In the genomic region with DNA sequence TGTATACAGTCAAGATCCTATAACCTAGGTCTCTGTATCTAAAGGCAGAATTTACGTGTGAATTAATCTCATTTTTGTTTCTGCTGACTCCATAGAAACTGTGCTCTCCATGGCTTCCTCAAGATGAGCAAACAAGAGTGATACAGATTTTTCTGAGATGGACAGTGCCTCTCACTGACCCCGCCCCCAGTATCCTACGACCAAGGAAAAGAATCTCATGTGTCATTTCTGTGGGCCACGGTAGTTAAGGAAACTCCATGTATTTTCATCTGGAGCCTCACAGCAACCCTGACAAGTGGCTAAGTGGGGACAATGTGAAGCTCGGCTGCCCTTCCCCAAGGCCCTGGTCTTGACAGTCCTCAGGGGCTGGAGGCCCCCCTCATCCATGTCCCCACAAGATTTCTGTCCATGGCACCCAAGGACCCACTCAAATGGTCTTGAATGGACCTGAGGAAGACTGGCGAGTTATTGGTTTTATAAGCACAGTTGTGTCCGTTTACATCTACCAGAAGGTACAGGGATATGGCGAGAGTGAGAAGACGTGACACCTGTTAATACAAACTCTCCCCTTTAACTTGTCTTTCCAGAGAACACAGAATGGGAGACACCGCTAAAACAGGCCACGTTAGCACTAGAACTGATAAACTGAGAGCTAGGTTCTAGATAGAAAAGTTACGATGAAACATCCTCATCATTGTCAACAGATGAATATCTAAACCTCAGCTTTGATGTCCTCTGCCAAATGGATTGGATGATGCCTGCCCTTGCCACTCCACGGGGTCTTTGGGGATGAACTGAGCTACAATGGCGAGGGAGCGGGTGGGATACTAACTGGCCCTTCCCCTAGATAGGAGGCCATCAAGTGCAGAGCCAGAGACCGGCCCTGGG, we compare ENCODE assay signal across 8 cellular contexts.
DNase-seq lines count a peak whose midpoint lies in the region; ATAC-seq, FAIRE-seq and TF ChIP-seq lines count a peak whose summit lies in the region.

No MANE protein-coding gene starts in this region.

- DNase-seq in GM12865 (ENCODE audit: low read depth) (no peak), fibroblast of villous mesenchyme (ENCODE audit: low read depth) (no peak), psoas muscle (no peak), HUDEP-2 (lab: John Stamatoyannopoulos, UW; ENCODE audit: unreplicated experiment in 76 of 76) (no peak), frontal cortex (ENCODE audit: low spot score in 2 of 2) (no peak)
- no peak for DNase-seq in T-helper 2 cell treated with Interferon-gamma antibody and Interleukin-4, amounts not matched to agents 5 μg/mL and 100 μg/mL, for 36 hours (ENCODE audit: low spot score)
- DNase-seq in activated effector memory CD4-positive, alpha-beta T cell treated with anti-CD3 and anti-CD28 coated beads, Interleukin-2, amount 50 U/mL, for 16 hours, result no peak

- intact Hi-C loops in psoas muscle (cut with DNase I), result loop anchor here in 1 of 2 donors (2.0 kb wide), 1 partner anchor 120 kb away; no protein-coding TSS in a partner anchor

- H3K4me1 ChIP-seq in psoas muscle, result peaks cover 24% of the 10 kb centered on the region

- peak overlapping the region; percentile 99 for H3K27ac ChIP-seq in psoas muscle

- peaks cover 14% of the 10 kb centered on the region for H3K27me3 Mint-ChIP-seq in T-helper 2 cell treated with Interferon-gamma antibody and Interleukin-4, amounts not matched to agents 5 μg/mL and 100 μg/mL, for 36 hours (ENCODE audit: low read depth)

- peaks cover 43% of the 10 kb centered on the region for H3K4me1 Mint-ChIP-seq in T-helper 2 cell treated with Interferon-gamma antibody and Interleukin-4, amounts not matched to agents 5 μg/mL and 100 μg/mL, for 36 hours (ENCODE audit: low read depth)

- H3K9me3 Mint-ChIP-seq in T-helper 2 cell treated with Interferon-gamma antibody and Interleukin-4, amounts not matched to agents 5 μg/mL and 100 μg/mL, for 36 hours, result no peaks in the 10 kb centered on the region

- peaks cover 2% of the 10 kb centered on the region for H3K36me3 Mint-ChIP-seq in T-helper 2 cell treated with Interferon-gamma antibody and Interleukin-4, amounts not matched to agents 5 μg/mL and 100 μg/mL, for 36 hours (ENCODE audit: low read depth)

- WGBS in psoas muscle, 3 donors, result 72 to 78% (median 74%) methylated on average over 16 of the region's 16 CpGs

- H3K4me3 ChIP-seq in GM12865 (ENCODE audit: low read depth, low read length) (peak overlapping the region; percentile 22), fibroblast of villous mesenchyme (ENCODE audit: low read depth, low read length) (peak overlapping the region; percentile 65), psoas muscle (peak overlapping the region; percentile 82)

- no peaks in the 10 kb centered on the region for H3K27me3 ChIP-seq in psoas muscle (ENCODE audit: insufficient read depth in 3 of 3, low read length in 2 of 3)

- H3K36me3 ChIP-seq in psoas muscle (ENCODE audit: insufficient read depth in 1 of 2, low read depth in 1 of 2), result no peaks in the 10 kb centered on the region

- peak overlapping the region; percentile 77 for H3K4me3 Mint-ChIP-seq in T-helper 2 cell treated with Interferon-gamma antibody and Interleukin-4, amounts not matched to agents 5 μg/mL and 100 μg/mL, for 36 hours

- ATAC-seq in psoas muscle (no peak), GM21529 (IDR thresholded peaks at IDR 0.05; ENCODE audit: unreplicated experiment) (no peak)

- TF ChIP-seq CTCF in GM12865 (IDR thresholded peaks at IDR 0.05; ENCODE audit: insufficient read depth, low read depth, low read length, missing control alignments), result no peak
- no peak for TF ChIP-seq CTCF in fibroblast of villous mesenchyme (IDR thresholded peaks at IDR 0.05; ENCODE audit: insufficient read depth, low read depth, low read length)
- TF ChIP-seq CTCF in psoas muscle (IDR thresholded peaks at IDR 0.05), result no peak

- H3K27ac Mint-ChIP-seq in T-helper 2 cell treated with Interferon-gamma antibody and Interleukin-4, amounts not matched to agents 5 μg/mL and 100 μg/mL, for 36 hours, result peak overlapping the region; percentile 80

- FAIRE-seq in frontal cortex (lab: Jason Lieb, UNC), result no peak

- H3K9me3 ChIP-seq in psoas muscle, result no peaks in the 10 kb centered on the region

Comparison
In these comparisons a context has a peak if more than half of its experiments do, and no peak if none do; other contexts are left out.
1. H3K4me3 ChIP-seq: peak in every context shown above with its lines; median percentile 82 in psoas muscle; 65 in fibroblast of villous mesenchyme; 22 in GM12865.